In the genomic region with DNA sequence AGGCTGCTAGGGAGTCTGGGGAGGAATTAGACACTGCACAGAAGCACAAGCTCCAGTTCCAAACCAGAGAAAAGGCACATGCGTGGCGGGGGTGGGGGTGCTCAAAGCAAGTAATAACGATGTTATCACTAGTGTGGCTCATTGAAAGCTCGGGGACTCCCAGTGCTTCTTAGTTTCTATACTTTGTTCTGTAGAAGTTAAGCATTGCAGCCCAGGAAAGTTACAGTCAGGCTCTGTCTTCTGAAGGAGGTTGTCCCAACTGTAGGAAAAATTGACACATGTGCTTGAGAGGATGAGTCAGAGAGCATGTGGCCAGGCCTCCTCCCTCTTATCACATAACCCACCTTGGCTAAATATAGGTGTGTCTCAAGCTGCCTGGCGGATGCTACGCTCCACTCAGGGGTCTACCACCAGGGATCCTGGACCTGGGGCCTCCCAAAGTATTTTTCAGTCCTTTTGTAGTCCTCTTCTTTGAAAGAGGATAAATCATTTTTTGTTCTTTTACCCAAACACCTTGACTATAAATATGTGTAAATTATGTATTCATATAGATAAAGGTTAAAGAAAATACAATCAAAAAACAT, we compare ENCODE assay signal across 9 cellular contexts. TPM values are rescaled to one million over a fixed set of nuclear protein-coding genes. Genes with fewer than 3 reads are reported as not detected.
DNase-seq lines count a peak whose midpoint lies in the region; ATAC-seq and TF ChIP-seq lines count a peak whose summit lies in the region.
"Had no signal": no experiment of that assay in that cellular context is flagged by ENCODE, and none has a peak within 500 bp of the region (broad histone marks: within the 10 kb centered on the region; RNA-seq: fewer than 3 reads in every experiment).

No MANE protein-coding gene starts in this region.

- no peaks in the 10 kb centered on the region for H3K36me3 Mint-ChIP-seq in activated naive CD4-positive, alpha-beta T cell treated with anti-CD3 and anti-CD28 coated beads, Interleukin-2, amount 50 U/mL, for 24 hours

- peaks cover 13 to 32% (median 20%) of the 10 kb centered on the region in 4 donors for H3K4me1 ChIP-seq in stomach

- H3K9me3 ChIP-seq in stomach, result no peaks in the 10 kb centered on the region

- H3K27ac Mint-ChIP-seq in activated naive CD4-positive, alpha-beta T cell treated with anti-CD3 and anti-CD28 coated beads, Interleukin-2, amount 50 U/mL, for 24 hours, result peak overlapping the region; percentile 92
- H3K27ac Mint-ChIP-seq: dendritic cell treated with granulocyte-macrophage colony-stimulating factor and Interleukin-4, amounts not matched to agents 40 ng/mL and 50 ng/mL, for 4 days had no signal

- H3K27me3 ChIP-seq in layer of hippocampus (ENCODE audit: control insufficient read depth, insufficient read depth, low read length) (no peaks in the 10 kb centered on the region), stomach (no peaks in the 10 kb centered on the region)

- no peak for TF ChIP-seq EP300 in stomach (IDR thresholded peaks at IDR 0.05)

- H3K4me3 Mint-ChIP-seq in activated naive CD4-positive, alpha-beta T cell treated with anti-CD3 and anti-CD28 coated beads, Interleukin-2, amount 50 U/mL, for 24 hours, result peak overlapping the region; percentile 64
- H3K4me3 Mint-ChIP-seq: dendritic cell treated with granulocyte-macrophage colony-stimulating factor and Interleukin-4, amounts not matched to agents 40 ng/mL and 50 ng/mL, for 4 days had no signal

- peaks cover 19% of the 10 kb centered on the region for H3K4me1 Mint-ChIP-seq in activated naive CD4-positive, alpha-beta T cell treated with anti-CD3 and anti-CD28 coated beads, Interleukin-2, amount 50 U/mL, for 24 hours

- WGBS in stomach, 5 donors, result 18 to 33% (median 26%) methylated on average over 5 to 6 of the region's 6 CpGs

- no peak for TF ChIP-seq CTCF in stomach (IDR thresholded peaks at IDR 0.05)

- DNase-seq in DMS 273 (lab: John Stamatoyannopoulos, UW; ENCODE audit: unreplicated experiment) (peak; percentile 84), NCI-H2171 treated with DMSO at 0.1 percent for 48 hours (lab: John Stamatoyannopoulos, UW) (peak; percentile 74), stomach (peak; percentile 58), medulla oblongata (ENCODE audit: extremely low spot score) (no peak), NCI-H1436 (lab: John Stamatoyannopoulos, UW) (no peak)

- no peaks in the 10 kb centered on the region for H3K9me3 Mint-ChIP-seq in activated naive CD4-positive, alpha-beta T cell treated with anti-CD3 and anti-CD28 coated beads, Interleukin-2, amount 50 U/mL, for 24 hours
- H3K9me3 Mint-ChIP-seq: dendritic cell treated with granulocyte-macrophage colony-stimulating factor and Interleukin-4, amounts not matched to agents 40 ng/mL and 50 ng/mL, for 4 days had no signal

- intact Hi-C loops in stomach (cut with DNase I; ENCODE audit: low total_unique reads), result no loop called here

- H3K36me3 ChIP-seq in stomach, result no peaks in the 10 kb centered on the region

- H3K27me3 Mint-ChIP-seq in activated naive CD4-positive, alpha-beta T cell treated with anti-CD3 and anti-CD28 coated beads, Interleukin-2, amount 50 U/mL, for 24 hours, result no peaks in the 10 kb centered on the region
- H3K27me3 Mint-ChIP-seq: dendritic cell treated with granulocyte-macrophage colony-stimulating factor and Interleukin-4, amounts not matched to agents 40 ng/mL and 50 ng/mL, for 4 days had no signal

- H3K4me3 ChIP-seq in stomach, result peak overlapping the region in 2 of 4 donors; percentile 6 to 29

- ATAC-seq in HG02571 (IDR thresholded peaks at IDR 0.05; ENCODE audit: unreplicated experiment), result no peak

- peak overlapping the region; percentile 14 for H3K27ac ChIP-seq in layer of hippocampus (ENCODE audit: low read depth, low read length)
- peak overlapping the region; percentile 58 to 82 (median 68) for H3K27ac ChIP-seq in stomach

- TF ChIP-seq POLR2A in stomach (IDR thresholded peaks at IDR 0.05), result no peak

RNA-seq across cellular contexts. Expression of gene GALNT5, which starts 3.8 kb away (rescaled TPM):
- 10 to 100 TPM in 3 of 5 donors, 1 to 10 TPM in 2; 2.2 to 27.5 (median 11.6) TPM for total RNA-seq in stomach
- polyA plus RNA-seq in stomach, result 1 to 10 TPM; 1.1 to 1.5 (median 1.5) TPM

Comparison
In these comparisons a context has a peak if more than half of its experiments do, and no peak if none do; other contexts are left out.
1. DNase-seq: peak in DMS 273 (single experiment), NCI-H2171 treated with DMSO at 0.1 percent for 48 hours (single experiment) and stomach (single experiment); none in medulla oblongata (single experiment) and NCI-H1436 (single experiment).